10 cellular contexts compared by ENCODE assay signal in genomic region chr5:3034881-3035280, GRCh38.
"Had no signal": no experiment of that assay in that cellular context is flagged by ENCODE, and none has a peak within 500 bp of the region (broad histone marks: within the 10 kb centered on the region; RNA-seq: fewer than 3 reads in every experiment).

No MANE protein-coding gene starts in this region.

- DNase-seq: GM23248, GOT3, H9, HCEC 1CT, HFFc6 had no signal

- H3K9ac ChIP-seq: GM23248 had no signal

- H3K9me3 ChIP-seq: HAP-1 had no signal

- H3K36me3 ChIP-seq: HAP-1 had no signal

- FAIRE-seq: H1, H54 had no signal

- H3K4me1 ChIP-seq: HAP-1 had no signal

- H3K9me3 Mint-ChIP-seq: GM23338, H9 had no signal

- H3K27ac ChIP-seq: GM23248 had no signal

- H3K27ac Mint-ChIP-seq: GM23338, H9, HFFc6 had no signal

- H3K4me3 ChIP-seq: GM23248, GM23338, HAP-1 had no signal

- ATAC-seq: GM23338, HCT116 had no signal

- H3K4me3 Mint-ChIP-seq: GM23338, H9, HFFc6 had no signal

- H3K4me2 ChIP-seq: GM23338 had no signal

- H2AFZ ChIP-seq: GM23248, GM23338 had no signal
